Comparison of ENCODE assay signal across 1 cellular context in genomic region chr12:57459055-57459749, GRCh38.
A peak's percentile ranks its signal among the peaks of the same experiment; 100 is the strongest.
TF ChIP-seq lines count a peak whose summit lies in the region.

No MANE protein-coding gene starts in this region.

TF ChIP-seq in PFSK-1, 5 proteins besides CTCF, POLR2A, EP300 and RAD21 (continued from another document):
- TF ChIP-seq REST (IDR thresholded peaks at IDR 0.05; ENCODE audit: insufficient read depth in 1 of 2, low read depth in 2 of 2, low read length in 2 of 2): no peak
- TF ChIP-seq SIN3A (IDR thresholded peaks at IDR 0.05; ENCODE audit: borderline replicate concordance, insufficient read depth, low read length): no peak
- TF ChIP-seq POLR2AphosphoS5 (IDR thresholded peaks at IDR 0.05; ENCODE audit: low read depth, low read length): peak; percentile 38; the same call in 1 of the 2 replicates
